ENCODE assay signal across 10 cellular contexts in the genomic region with DNA sequence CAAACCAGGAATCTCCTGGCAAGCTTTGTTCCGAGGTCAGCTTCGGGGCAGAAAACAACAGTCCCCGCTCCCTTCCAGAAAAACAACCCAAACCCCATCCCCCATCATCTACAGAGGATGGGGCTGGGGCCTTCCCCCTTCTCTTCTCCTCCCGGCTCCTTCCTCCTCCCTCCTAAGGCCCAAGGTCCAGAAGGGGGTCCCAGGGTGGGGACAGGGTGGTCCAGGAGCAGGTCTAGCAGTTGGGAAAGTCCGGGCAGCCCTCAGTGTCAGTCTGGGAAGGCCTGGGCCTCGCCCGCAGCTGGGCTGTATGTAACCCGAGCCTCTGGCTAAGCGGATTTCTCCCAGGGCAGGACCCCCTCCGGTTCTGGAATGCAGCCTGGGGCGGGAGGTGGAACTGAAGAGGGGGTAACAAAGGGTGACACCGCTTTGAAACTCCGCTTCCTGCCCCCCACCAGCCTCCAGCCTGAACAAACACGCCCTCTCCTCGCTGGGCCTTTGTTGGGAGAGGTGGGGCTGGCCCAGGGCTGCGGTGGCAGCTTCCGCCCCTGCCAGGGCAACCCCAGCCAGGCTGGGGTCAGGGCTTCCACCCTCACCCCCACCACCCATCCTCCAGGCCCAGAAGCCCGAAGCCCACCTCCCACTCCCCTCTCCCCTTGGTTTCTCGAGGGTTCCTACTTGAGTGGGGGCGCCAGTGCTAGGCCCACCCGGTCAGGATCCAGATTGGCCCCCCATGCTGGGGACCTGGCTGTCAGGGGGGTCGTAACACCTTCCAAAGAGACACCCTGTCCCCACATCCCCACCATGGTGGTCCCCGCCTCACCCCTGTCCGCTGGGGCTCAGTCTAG.
DNase-seq lines count a peak whose midpoint lies in the region; ATAC-seq and TF ChIP-seq lines count a peak whose summit lies in the region.
"Had no signal": no experiment of that assay in that cellular context is flagged by ENCODE, and none has a peak within 500 bp of the region (broad histone marks: within the 10 kb centered on the region; RNA-seq: fewer than 3 reads in every experiment).

No MANE protein-coding gene starts in this region.

- H3K9me3 ChIP-seq in HUES48 (ENCODE audit: control insufficient read depth, insufficient read depth, low read length) (no peaks in the 10 kb centered on the region), mesodermal cell (ENCODE audit: control insufficient read depth, low read length) (no peaks in the 10 kb centered on the region)
- H3K9me3 ChIP-seq in effector memory CD4-positive, alpha-beta T cell (ENCODE audit: control insufficient read depth, low read length) = no peaks in the 10 kb centered on the region
- H3K9me3 ChIP-seq: gastrocnemius medialis had no signal

- H3K9ac ChIP-seq in HUES48 (ENCODE audit: low read depth, low read length) = peak overlapping the region; percentile 49

- ATAC-seq in HG02678 (IDR thresholded peaks at IDR 0.05; ENCODE audit: unreplicated experiment) = no peak
- ATAC-seq: gastrocnemius medialis had no signal

- H3K27me3 ChIP-seq in HUES48 (ENCODE audit: control insufficient read depth, insufficient read depth, low read length) = no peaks in the 10 kb centered on the region
- no peaks in the 10 kb centered on the region for H3K27me3 ChIP-seq in brain microvascular endothelial cell (replicated peaks)
- no peaks in the 10 kb centered on the region for H3K27me3 ChIP-seq in effector memory CD4-positive, alpha-beta T cell (replicated peaks; ENCODE audit: control insufficient read depth, insufficient read depth, low read length, poor library complexity, severe bottlenecking)
- H3K27me3 ChIP-seq: gastrocnemius medialis had no signal

- peaks cover 48% of the 10 kb centered on the region for H3K4me1 ChIP-seq in HUES48 (ENCODE audit: control insufficient read depth, insufficient read depth, low read length)
- peaks cover 44% of the 10 kb centered on the region for H3K4me1 ChIP-seq in mesodermal cell (ENCODE audit: control insufficient read depth, insufficient read depth, low read length, poor library complexity, severe bottlenecking)
- no peaks in the 10 kb centered on the region for H3K4me1 ChIP-seq in effector memory CD4-positive, alpha-beta T cell (ENCODE audit: control insufficient read depth, insufficient read depth, low read length, poor library complexity, severe bottlenecking)
- H3K4me1 ChIP-seq: gastrocnemius medialis had no signal

- in situ Hi-C loops in brain microvascular endothelial cell (cut with HindIII; ENCODE audit: low pct_ligation_motif_present, low sequenced_read_pairs) = no loop called here
- in situ Hi-C loops in GM13977 (cut with MboI; ENCODE audit: low pct_unique_long_range_greater_than_20kb, low sequenced_read_pairs, unreplicated experiment) = no loop called here

- WGBS in mesodermal cell (ENCODE audit: insufficient coverage in 2 of 2), 2 experiments = 13 to 24% methylated on average over 13 to 16 of the region's 24 CpGs

- H3K4me3 ChIP-seq in AG04449 (ENCODE audit: low read depth, low read length) (peak overlapping the region; percentile 38), HUES48 (ENCODE audit: low read depth, low read length) (peak overlapping the region; percentile 54), brain microvascular endothelial cell (ENCODE audit: low read depth, low read length) (no peak overlapping the region), mesodermal cell (ENCODE audit: extremely low read depth, insufficient read depth, low read length, poor library complexity, severe bottlenecking) (no peak overlapping the region)
- H3K4me3 ChIP-seq in effector memory CD4-positive, alpha-beta T cell (ENCODE audit: insufficient read depth, low read depth, low read length, poor library complexity, severe bottlenecking) = no peak overlapping the region
- H3K4me3 ChIP-seq: gastrocnemius medialis had no signal

- DNase-seq in AG04449 (ENCODE audit: low read depth, low spot score) = no peak
- DNase-seq in brain microvascular endothelial cell = peak; percentile 81
- no peak for DNase-seq in GM13977 (ENCODE audit: low spot score)
- no peak for DNase-seq in effector memory CD4-positive, alpha-beta T cell
- no peak for DNase-seq in cortex of kidney (lab: John Stamatoyannopoulos, UW)
- DNase-seq: gastrocnemius medialis, SHP77 had no signal

- no peak for TF ChIP-seq CTCF in AG04449 (IDR thresholded peaks at IDR 0.05; ENCODE audit: insufficient read depth, low read length, missing control alignments)
- no peak for TF ChIP-seq CTCF in brain microvascular endothelial cell (IDR thresholded peaks at IDR 0.05; ENCODE audit: low read depth, low read length, missing control alignments)
- no peak for TF ChIP-seq CTCF in GM13977 (IDR thresholded peaks at IDR 0.05; ENCODE audit: extremely low read depth, insufficient read depth, missing control alignments)

- POLR2A ChIA-PET in AG04449 (lab: Yijun Ruan, JAX) = interaction anchor here (0.9 kb wide), 1 partner anchor 379 kb away, joined by 4 read pairs; the partner anchor contains the start of gene IER5L

- H3K27ac ChIP-seq in HUES48 (ENCODE audit: low read depth, low read length) = peak overlapping the region; percentile 97
- peak overlapping the region; percentile 84 for H3K27ac ChIP-seq in brain microvascular endothelial cell
- H3K27ac ChIP-seq in mesodermal cell (ENCODE audit: low read depth, low read length, severe bottlenecking) = peak overlapping the region; percentile 84
- no peak overlapping the region for H3K27ac ChIP-seq in effector memory CD4-positive, alpha-beta T cell (ENCODE audit: insufficient read depth, low read length, poor library complexity, severe bottlenecking)
- H3K27ac ChIP-seq: gastrocnemius medialis had no signal

- H3K36me3 ChIP-seq in HUES48 (ENCODE audit: control insufficient read depth, insufficient read depth, low read length) (no peaks in the 10 kb centered on the region), brain microvascular endothelial cell (replicated peaks) (no peaks in the 10 kb centered on the region), mesodermal cell (ENCODE audit: control insufficient read depth, insufficient read depth, low read length) (no peaks in the 10 kb centered on the region)
- H3K36me3 ChIP-seq in effector memory CD4-positive, alpha-beta T cell (ENCODE audit: control insufficient read depth, insufficient read depth, low read length) = no peaks in the 10 kb centered on the region
- H3K36me3 ChIP-seq: gastrocnemius medialis had no signal

- CTCF ChIA-PET in AG04449 (lab: Yijun Ruan, JAX) = interaction anchor here (0.7 to 1.8 kb wide), 2 partner anchors 18 to 418 kb away, joined by 3 read pairs; no protein-coding TSS in a partner anchor

Comparison
In these comparisons a context has a peak if more than half of its experiments do, and no peak if none do; other contexts are left out.
1. H3K4me3 ChIP-seq: peak in AG04449 (single experiment) and HUES48 (single experiment); none in brain microvascular endothelial cell (single experiment), mesodermal cell (single experiment) and effector memory CD4-positive, alpha-beta T cell (single experiment).